In the genomic region with DNA sequence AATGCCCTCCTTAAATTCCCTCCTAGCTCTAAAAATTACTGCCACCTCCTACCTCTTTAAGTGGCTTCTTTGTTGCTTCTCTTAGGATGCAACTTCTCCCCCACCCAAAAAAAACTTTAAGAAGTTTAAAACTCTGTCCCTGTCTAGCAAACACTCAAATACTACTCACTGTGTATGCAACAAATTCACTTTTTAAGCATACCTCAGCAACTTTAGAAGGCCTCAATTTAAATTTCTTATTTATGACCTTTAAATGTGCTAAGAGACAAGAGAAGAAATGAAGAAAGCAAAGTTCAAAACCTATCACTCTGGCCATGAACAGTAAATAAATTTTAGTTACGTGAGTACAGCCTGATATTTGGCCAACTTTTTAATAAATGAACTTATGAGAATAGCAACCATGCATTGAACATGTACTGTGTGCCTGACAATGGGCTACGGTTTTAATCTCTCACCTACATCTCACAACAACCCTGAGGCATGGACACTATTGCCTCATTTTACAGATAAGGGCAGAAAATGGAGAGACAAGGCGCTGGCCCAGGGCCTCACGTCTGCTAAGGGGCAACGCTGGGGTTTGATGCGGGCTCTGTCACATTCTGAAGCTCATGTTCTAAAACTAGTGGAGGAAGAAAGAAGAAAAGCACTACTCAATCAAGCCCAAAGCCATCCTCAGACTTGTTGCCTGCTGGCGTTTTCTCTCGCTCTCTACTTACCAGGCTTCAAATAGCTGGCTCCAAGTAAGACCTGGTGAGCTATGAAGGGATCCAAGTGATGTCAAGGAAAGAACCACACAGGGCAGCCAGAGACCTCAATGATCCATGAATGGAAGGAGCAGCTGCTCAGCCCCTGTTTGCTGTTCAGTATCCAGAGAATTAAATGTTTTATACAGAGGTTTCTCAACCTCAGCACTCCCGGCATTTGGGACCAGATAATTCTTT, we compare ENCODE assay signal across 2 cellular contexts.
TF ChIP-seq lines count a peak whose summit lies in the region.

No MANE protein-coding gene starts in this region.

TF ChIP-seq in HCT116, 20 proteins besides CTCF, POLR2A, EP300 and RAD21:
- no peak for TF ChIP-seq SRF (IDR thresholded peaks at IDR 0.05; ENCODE audit: low read depth)
- TF ChIP-seq CBX3 (IDR thresholded peaks at IDR 0.05; ENCODE audit: low read depth), result no peak

TF ChIP-seq in endothelial cell of umbilical vein, 7 proteins besides CTCF, POLR2A, EP300 and RAD21:
- no peak for TF ChIP-seq EZH2 (IDR thresholded peaks at IDR 0.05; ENCODE audit: borderline replicate concordance, low read depth, low read length, severe bottlenecking)
- TF ChIP-seq FOS (IDR thresholded peaks at IDR 0.05; ENCODE audit: borderline replicate concordance, insufficient read depth, low read length), result no peak
- no peak for TF ChIP-seq GATA2 (IDR thresholded peaks at IDR 0.05; ENCODE audit: insufficient read depth, insufficient read length, low read depth, low read length)
- TF ChIP-seq JUN (IDR thresholded peaks at IDR 0.05; ENCODE audit: borderline replicate concordance, insufficient read depth, insufficient read length, low read depth), result no peak
- TF ChIP-seq, protein P1, sequence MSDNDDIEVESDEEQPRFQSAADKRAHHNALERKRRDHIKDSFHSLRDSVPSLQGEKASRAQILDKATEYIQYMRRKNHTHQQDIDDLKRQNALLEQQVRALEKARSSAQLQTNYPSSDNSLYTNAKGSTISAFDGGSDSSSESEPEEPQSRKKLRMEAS (IDR thresholded peaks at IDR 0.05; ENCODE audit: insufficient read depth, insufficient read length), result no peak
- TF ChIP-seq MYC (IDR thresholded peaks at IDR 0.05; ENCODE audit: low read depth, low read length), result no peak
- no peak for TF ChIP-seq POLR2AphosphoS5 (IDR thresholded peaks at IDR 0.05; ENCODE audit: insufficient read depth, low read depth, low read length)
TF ChIP-seq in endothelial cell of umbilical vein: peak in this region for 0.
